In genomic region chr2:55231546-55232083, GRCh38 we compare ENCODE assay signal across 8 cellular contexts. TPM values are rescaled to one million over a fixed set of nuclear protein-coding genes. Genes with fewer than 3 reads are reported as not detected.
DNase-seq lines count a peak whose midpoint lies in the region; ATAC-seq and TF ChIP-seq lines count a peak whose summit lies in the region.

No MANE protein-coding gene starts in this region.

- peak overlapping the region; percentile 93 for H3K4me3 Mint-ChIP-seq in CD8-positive, alpha-beta T cell
- peak overlapping the region; percentile 96 for H3K4me3 Mint-ChIP-seq in activated CD4-positive, alpha-beta memory T cell treated with anti-CD3 and anti-CD28 coated beads for 36 hours

- POLR2A ChIA-PET in CD8-positive, alpha-beta T cell (lab: Charles Lee), result interaction anchor here (1.9 kb wide), 1 partner anchor 9 kb away, joined by 24 read pairs; no protein-coding TSS in a partner anchor
- POLR2A ChIA-PET in activated CD4-positive, alpha-beta memory T cell treated with anti-CD3 and anti-CD28 coated beads for 36 hours (lab: Charles Lee), result interaction anchor here (0.6 kb wide), 1 partner anchor 232 kb away, joined by 3 read pairs; no protein-coding TSS in a partner anchor

- H3K4me3 ChIP-seq in CD8-positive, alpha-beta T cell (ENCODE audit: low read depth, low read length), result peak overlapping the region; percentile 97
- H3K4me3 ChIP-seq in right atrium auricular region, result peak overlapping the region; percentile 82 to 85
- H3K4me3 ChIP-seq in sigmoid colon, result peak overlapping the region; percentile 74 to 92 (median 88)

- no peaks in the 10 kb centered on the region for H3K27me3 ChIP-seq in CD8-positive, alpha-beta T cell (ENCODE audit: insufficient read depth, low read length)
- H3K27me3 ChIP-seq in right atrium auricular region, result no peaks in the 10 kb centered on the region
- no peaks in the 10 kb centered on the region for H3K27me3 ChIP-seq in sigmoid colon

- peak overlapping the region; percentile 92 for H3K27ac ChIP-seq in CD8-positive, alpha-beta T cell (ENCODE audit: low read depth, low read length)
- H3K27ac ChIP-seq in right atrium auricular region, result peak overlapping the region; percentile 91 to 93
- peak overlapping the region; percentile 92 to 95 (median 92) for H3K27ac ChIP-seq in sigmoid colon

- no peak for DNase-seq in CD8-positive, alpha-beta T cell
- DNase-seq in activated CD4-positive, alpha-beta memory T cell treated with anti-CD3 and anti-CD28 coated beads for 36 hours, result no peak
- DNase-seq in right atrium auricular region (ENCODE audit: low spot score) (no peak), sigmoid colon (no peak)

- WGBS in sigmoid colon, 2 donors, result 2 to 7% methylated on average over 13 of the region's 13 CpGs

- TF ChIP-seq CTCF in CD8-positive, alpha-beta T cell (IDR thresholded peaks at IDR 0.05), result no peak
- TF ChIP-seq CTCF in right atrium auricular region (IDR thresholded peaks at IDR 0.05) (no peak), sigmoid colon (IDR thresholded peaks at IDR 0.05) (no peak)

- intact Hi-C loops in CD8-positive, alpha-beta T cell (cut with DNase I, micrococcal nuclease), result loop anchor here (1.0 to 10.0 kb wide), 22 partner anchors 8 to 1464 kb away; partner anchors contain the start of genes CHAC2 (in 2 of the 2), EML6 (in 2 of the 2), PNPT1 (in 2 of the 2) and PPP4R3B (in 2 of the 2)
- intact Hi-C loops in activated CD4-positive, alpha-beta memory T cell treated with anti-CD3 and anti-CD28 coated beads for 36 hours (cut with micrococcal nuclease), result loop anchor here (1.0 to 5.0 kb wide), 10 partner anchors 8 to 659 kb away; partner anchors contain the start of genes CFAP36, EML6, MTIF2 and PPP4R3B
- intact Hi-C loops in sigmoid colon (cut with DNase I), result loop anchor here (2.0 to 5.0 kb wide), 4 partner anchors 37 to 186 kb away; partner anchors contain the start of genes CCDC88A, MTIF2 and RTN4

- CTCF ChIA-PET in CD8-positive, alpha-beta T cell (lab: Charles Lee), result no interaction called here
- CTCF ChIA-PET in activated CD4-positive, alpha-beta memory T cell treated with anti-CD3 and anti-CD28 coated beads for 36 hours (lab: Charles Lee), result no interaction called here

- H3K36me3 ChIP-seq in CD8-positive, alpha-beta T cell (ENCODE audit: insufficient read depth, low read length), result peaks cover 19% of the 10 kb centered on the region
- H3K36me3 ChIP-seq in right atrium auricular region, result peaks cover 28% of the 10 kb centered on the region
- H3K36me3 ChIP-seq in sigmoid colon, result peaks cover 10 to 29% (median 23%) of the 10 kb centered on the region in 4 donors

- no peaks in the 10 kb centered on the region for H3K9me3 ChIP-seq in CD8-positive, alpha-beta T cell (ENCODE audit: low read length)
- H3K9me3 ChIP-seq in right atrium auricular region, result no peaks in the 10 kb centered on the region
- no peaks in the 10 kb centered on the region for H3K9me3 ChIP-seq in sigmoid colon

- no peaks in the 10 kb centered on the region for H3K9me3 Mint-ChIP-seq in CD8-positive, alpha-beta T cell
- no peaks in the 10 kb centered on the region for H3K9me3 Mint-ChIP-seq in activated CD4-positive, alpha-beta memory T cell treated with anti-CD3 and anti-CD28 coated beads for 36 hours

- no peak for TF ChIP-seq EP300 in sigmoid colon (IDR thresholded peaks at IDR 0.05)

- H3K4me1 Mint-ChIP-seq in CD8-positive, alpha-beta T cell (ENCODE audit: low read depth), result peaks cover 70% of the 10 kb centered on the region
- peaks cover 60% of the 10 kb centered on the region for H3K4me1 Mint-ChIP-seq in activated CD4-positive, alpha-beta memory T cell treated with anti-CD3 and anti-CD28 coated beads for 36 hours (ENCODE audit: low read depth)

- peak overlapping the region; percentile 97 for H3K27ac Mint-ChIP-seq in CD8-positive, alpha-beta T cell
- H3K27ac Mint-ChIP-seq in activated CD4-positive, alpha-beta memory T cell treated with anti-CD3 and anti-CD28 coated beads for 36 hours, result peak overlapping the region; percentile 94

- peaks cover 35% of the 10 kb centered on the region for H3K4me1 ChIP-seq in CD8-positive, alpha-beta T cell (ENCODE audit: insufficient read depth, low read length)
- H3K4me1 ChIP-seq in right atrium auricular region (peaks cover 0 to 44% of the 10 kb centered on the region in 2 donors), sigmoid colon (peaks cover 0 to 41% (median 18%) of the 10 kb centered on the region in 4 donors)

- ATAC-seq in CD8-positive, alpha-beta T cell, result peak; percentile 1
- peak; percentile 3 for ATAC-seq in HG02623 (IDR thresholded peaks at IDR 0.05; ENCODE audit: unreplicated experiment)
- no peak for ATAC-seq in HG03457 (IDR thresholded peaks at IDR 0.05; ENCODE audit: unreplicated experiment)
- no peak for ATAC-seq in HG02610 (IDR thresholded peaks at IDR 0.05; ENCODE audit: unreplicated experiment)
- ATAC-seq in HG03108 (IDR thresholded peaks at IDR 0.05; ENCODE audit: unreplicated experiment), result no peak

- TF ChIP-seq POLR2A in sigmoid colon (IDR thresholded peaks at IDR 0.05), result no peak

- H3K36me3 Mint-ChIP-seq in CD8-positive, alpha-beta T cell, result peaks cover 45% of the 10 kb centered on the region
- H3K36me3 Mint-ChIP-seq in activated CD4-positive, alpha-beta memory T cell treated with anti-CD3 and anti-CD28 coated beads for 36 hours, result peaks cover 48% of the 10 kb centered on the region

- H3K27me3 Mint-ChIP-seq in CD8-positive, alpha-beta T cell (ENCODE audit: low read depth), result no peaks in the 10 kb centered on the region
- no peaks in the 10 kb centered on the region for H3K27me3 Mint-ChIP-seq in activated CD4-positive, alpha-beta memory T cell treated with anti-CD3 and anti-CD28 coated beads for 36 hours

RNA-seq across cellular contexts. Expression of gene CLHC1, which starts 0.5 kb away (rescaled TPM):
- total RNA-seq in CD8-positive, alpha-beta T cell, result 1 to 10 TPM; 2.2 to 2.3 TPM
- total RNA-seq in activated CD4-positive, alpha-beta memory T cell treated with anti-CD3 and anti-CD28 coated beads for 36 hours, result 1 to 10 TPM; 5.5 to 7.5 TPM
- 1 to 10 TPM; 4.6 to 9.5 TPM for total RNA-seq in right atrium auricular region
- 10 to 100 TPM in 2 of 4 donors, 1 to 10 TPM in 2; 4.9 to 22.4 (median 11.4) TPM for total RNA-seq in sigmoid colon
- 1 to 10 TPM; 4.4 to 6.6 (median 5.3) TPM for polyA plus RNA-seq in sigmoid colon

RNA-seq across cellular contexts. Expression of gene RPS27A, which starts 0.9 kb away (rescaled TPM):
- 1,000 to 10,000 TPM; 2,135 to 2,231 TPM for total RNA-seq in CD8-positive, alpha-beta T cell
- 1,000 to 10,000 TPM; 1,372 to 1,402 TPM for total RNA-seq in activated CD4-positive, alpha-beta memory T cell treated with anti-CD3 and anti-CD28 coated beads for 36 hours
- total RNA-seq in right atrium auricular region, result 1,000 to 10,000 TPM in 1 of 2 donors, 100 to 1,000 TPM in 1; 613 to 1,505 TPM
- total RNA-seq in sigmoid colon, result 1,000 to 10,000 TPM; 1,474 to 3,968 (median 2,475) TPM
- polyA plus RNA-seq in sigmoid colon, result 1,000 to 10,000 TPM; 2,206 to 3,781 (median 2,433) TPM

RNA-seq across cellular contexts. Expression of gene MTIF2, which starts 37.4 kb away (rescaled TPM):
- total RNA-seq in CD8-positive, alpha-beta T cell, result 10 to 100 TPM; 12.2 to 14.4 TPM
- 10 to 100 TPM; 42.7 to 43.2 TPM for total RNA-seq in activated CD4-positive, alpha-beta memory T cell treated with anti-CD3 and anti-CD28 coated beads for 36 hours
- total RNA-seq in right atrium auricular region (10 to 100 TPM; 25.1 to 29.8 TPM), sigmoid colon (10 to 100 TPM; 15.0 to 27.7 (median 22.4) TPM)
- 10 to 100 TPM; 25.8 to 37.5 (median 30.5) TPM for polyA plus RNA-seq in sigmoid colon

Comparison
In these comparisons a context has a peak if more than half of its experiments do, and no peak if none do; other contexts are left out.
1. ATAC-seq: peak in CD8-positive, alpha-beta T cell (single experiment) and HG02623 (single experiment); none in HG03457 (single experiment), HG02610 (single experiment) and HG03108 (single experiment).
2. Peak in every context shown above with its lines, with median percentiles within 50 percentile points of each other: H3K27ac ChIP-seq and H3K4me3 ChIP-seq.